14 cellular contexts compared by ENCODE assay signal in the genomic region with DNA sequence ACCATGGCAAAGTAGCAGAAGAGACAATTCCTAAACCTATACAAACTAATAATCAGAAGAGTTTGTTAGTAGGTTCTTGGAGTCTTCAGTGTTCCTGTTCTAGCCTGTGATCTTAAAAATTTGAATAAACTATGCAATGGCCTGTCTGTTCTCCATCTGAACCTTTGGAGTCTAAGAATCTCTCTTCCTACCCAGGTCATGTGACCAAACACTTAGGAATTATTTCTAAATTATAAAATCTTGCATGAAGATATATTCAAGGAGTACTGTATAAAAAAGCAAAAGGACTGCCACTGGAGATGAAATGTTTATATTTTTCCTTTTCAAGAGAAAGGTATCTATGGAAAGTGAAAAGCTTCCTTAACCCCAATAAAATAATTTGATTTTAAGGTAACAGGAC. TPM values are rescaled to one million over a fixed set of nuclear protein-coding genes. Genes with fewer than 3 reads are reported as not detected.
DNase-seq lines count a peak whose midpoint lies in the region; ATAC-seq and TF ChIP-seq lines count a peak whose summit lies in the region.
"Had no signal": no experiment of that assay in that cellular context is flagged by ENCODE, and none has a peak within 500 bp of the region (broad histone marks: within the 10 kb centered on the region; RNA-seq: fewer than 3 reads in every experiment).

No MANE protein-coding gene starts in this region.

- peaks cover 14% of the 10 kb centered on the region; the same call in 1 of the 2 replicates for H3K36me3 ChIP-seq in KMS-11 (ENCODE audit: insufficient read depth)

- H3K79me2 ChIP-seq in KMS-11 (ENCODE audit: insufficient read depth, low read depth), result peaks cover 69% of the 10 kb centered on the region

- H3K4me1 ChIP-seq in KMS-11 (ENCODE audit: low read depth, poor library complexity, severe bottlenecking), result peaks cover 36% of the 10 kb centered on the region

- no peaks in the 10 kb centered on the region for H3K9me3 Mint-ChIP-seq in Calu3 (ENCODE audit: low read depth, unreplicated experiment)
- no peaks in the 10 kb centered on the region for H3K9me3 Mint-ChIP-seq in activated T-helper 17 cell treated with anti-CD3 and anti-CD28 coated beads, Interleukin-2, amount 50 U/mL, for 72 hours
- no peaks in the 10 kb centered on the region for H3K9me3 Mint-ChIP-seq in natural killer cell treated with Interleukin-12 subunit alpha and Interleukin-12 subunit beta and Interleukin-15 and Interleukin-18, amount 100 ng/mL, for 72 hours

- peaks cover 46% of the 10 kb centered on the region for H3K36me3 Mint-ChIP-seq in Calu3 (ENCODE audit: insufficient read depth, unreplicated experiment)
- H3K36me3 Mint-ChIP-seq in activated T-helper 17 cell treated with anti-CD3 and anti-CD28 coated beads, Interleukin-2, amount 50 U/mL, for 72 hours (ENCODE audit: low read depth), result peaks cover 42% of the 10 kb centered on the region
- H3K36me3 Mint-ChIP-seq in natural killer cell treated with Interleukin-12 subunit alpha and Interleukin-12 subunit beta and Interleukin-15 and Interleukin-18, amount 100 ng/mL, for 72 hours, result peaks cover 17% of the 10 kb centered on the region

- no peak overlapping the region for H3K9ac ChIP-seq in KMS-11

- no peak overlapping the region for H3K4me3 ChIP-seq in KMS-11 (IDR thresholded peaks at IDR 0.05; ENCODE audit: insufficient read depth, low read depth, low read length)

- intact Hi-C loops in Calu3 (cut with micrococcal nuclease; ENCODE audit: unreplicated experiment), result no loop called here

- peak overlapping the region; percentile 76 for H3K4me3 Mint-ChIP-seq in Calu3 (ENCODE audit: low read depth, unreplicated experiment)
- peak overlapping the region; percentile 88 for H3K4me3 Mint-ChIP-seq in activated T-helper 17 cell treated with anti-CD3 and anti-CD28 coated beads, Interleukin-2, amount 50 U/mL, for 72 hours
- peak overlapping the region; percentile 88 for H3K4me3 Mint-ChIP-seq in natural killer cell treated with Interleukin-12 subunit alpha and Interleukin-12 subunit beta and Interleukin-15 and Interleukin-18, amount 100 ng/mL, for 72 hours

- H3K27ac ChIP-seq in KMS-11, result no peak overlapping the region

- H3K4me1 Mint-ChIP-seq in Calu3 (ENCODE audit: low read depth, unreplicated experiment), result peaks cover 9% of the 10 kb centered on the region
- H3K4me1 Mint-ChIP-seq in activated T-helper 17 cell treated with anti-CD3 and anti-CD28 coated beads, Interleukin-2, amount 50 U/mL, for 72 hours, result peaks cover 10% of the 10 kb centered on the region
- H3K4me1 Mint-ChIP-seq in natural killer cell treated with Interleukin-12 subunit alpha and Interleukin-12 subunit beta and Interleukin-15 and Interleukin-18, amount 100 ng/mL, for 72 hours (ENCODE audit: low read depth in 2 of 2), result peaks cover 19 to 43% of the 10 kb centered on the region in 2 donors

- no peaks in the 10 kb centered on the region for H3K27me3 ChIP-seq in KMS-11 (ENCODE audit: insufficient read depth, low read depth)

- H3K27me3 Mint-ChIP-seq in Calu3 (ENCODE audit: unreplicated experiment), result no peaks in the 10 kb centered on the region
- peaks cover 5% of the 10 kb centered on the region for H3K27me3 Mint-ChIP-seq in activated T-helper 17 cell treated with anti-CD3 and anti-CD28 coated beads, Interleukin-2, amount 50 U/mL, for 72 hours
- H3K27me3 Mint-ChIP-seq in natural killer cell treated with Interleukin-12 subunit alpha and Interleukin-12 subunit beta and Interleukin-15 and Interleukin-18, amount 100 ng/mL, for 72 hours, result peaks cover 0 to 8% of the 10 kb centered on the region in 2 donors

- H4K20me1 ChIP-seq in KMS-11 (ENCODE audit: insufficient read depth), result peaks cover 16% of the 10 kb centered on the region

- CTCF ChIA-PET in Calu3 (lab: Charles Lee), result no interaction called here

- TF ChIP-seq CTCF in Calu3 (IDR thresholded peaks at IDR 0.05; ENCODE audit: unreplicated experiment) (no peak), KMS-11 (conservative IDR thresholded peaks at IDR 0.05; ENCODE audit: low read depth, low read length) (no peak)

- no peak for DNase-seq in Calu3
- DNase-seq in natural killer cell treated with Interleukin-12 subunit alpha and Interleukin-12 subunit beta and Interleukin-15 and Interleukin-18, amount 100 ng/mL, for 72 hours (ENCODE audit: low spot score), result no peak
- no peak for DNase-seq in DMS53 (lab: John Stamatoyannopoulos, UW)
- no peak for DNase-seq in stimulated activated CD4-positive, alpha-beta T cell treated with anti-CD3 and anti-CD28 coated beads, Interleukin-2, amount 100 ng/mL, for 24 hours
- no peak for DNase-seq in NCI-H69 (lab: John Stamatoyannopoulos, UW)
- DNase-seq: activated CD8-positive, alpha-beta memory T cell treated with anti-CD3 and anti-CD28 coated beads, Interleukin-2, amount 50 U/mL, for 4 hours; caudate nucleus; DMS153; KBM-7; nucleus accumbens; stimulated activated CD4-positive, alpha-beta T cell treated with anti-CD3 and anti-CD28 coated beads, Interleukin-1b, Interleukin-23, amount 100 ng/mL, for 48 hours had no signal

- H3K27ac Mint-ChIP-seq in Calu3 (ENCODE audit: unreplicated experiment), result no peak overlapping the region
- no peak overlapping the region for H3K27ac Mint-ChIP-seq in activated T-helper 17 cell treated with anti-CD3 and anti-CD28 coated beads, Interleukin-2, amount 50 U/mL, for 72 hours
- no peak overlapping the region for H3K27ac Mint-ChIP-seq in natural killer cell treated with Interleukin-12 subunit alpha and Interleukin-12 subunit beta and Interleukin-15 and Interleukin-18, amount 100 ng/mL, for 72 hours

- peak overlapping the region; percentile 70 for H3K4me2 ChIP-seq in KMS-11

- no peak overlapping the region for H2AFZ ChIP-seq in KMS-11 (ENCODE audit: low read depth)

- no peak for ATAC-seq in activated T-helper 17 cell treated with anti-CD3 and anti-CD28 coated beads, Interleukin-2, amount 50 U/mL, for 72 hours (replicated peaks)
- ATAC-seq in natural killer cell treated with Interleukin-12 subunit alpha and Interleukin-12 subunit beta and Interleukin-15 and Interleukin-18, amount 100 ng/mL, for 72 hours, result no peak
- ATAC-seq in HG03571 (IDR thresholded peaks at IDR 0.05; ENCODE audit: unreplicated experiment), result no peak

- BruUV-seq in Calu3 (replicated peaks; lab: Mats Ljungman, UMichigan), result no TSS peak

RNA-seq across cellular contexts. Expression of gene MKI67, which starts 2.4 kb away (rescaled TPM):
- total RNA-seq in Calu3 (2022), result 72.8 and 87.8 TPM in 2 replicates
- 100 to 1,000 TPM; 262 to 281 TPM for total RNA-seq in activated T-helper 17 cell treated with anti-CD3 and anti-CD28 coated beads, Interleukin-2, amount 50 U/mL, for 72 hours
- 100 to 1,000 TPM; 141 to 270 TPM for total RNA-seq in natural killer cell treated with Interleukin-12 subunit alpha and Interleukin-12 subunit beta and Interleukin-15 and Interleukin-18, amount 100 ng/mL, for 72 hours
